1 cellular context compared by ENCODE assay signal in genomic region chr6:378090-378957, GRCh38.
A peak's percentile ranks its signal among the peaks of the same experiment; 100 is the strongest.
TF ChIP-seq lines count a peak whose summit lies in the region.

No MANE protein-coding gene starts in this region.

TF ChIP-seq in GM12878, 131 proteins besides CTCF, POLR2A, EP300 and RAD21 (continued from another document):
- TF ChIP-seq SMARCA5 (IDR thresholded peaks at IDR 0.05) (no peak), SUPT20H (IDR thresholded peaks at IDR 0.05; ENCODE audit: borderline replicate concordance, control insufficient read depth, low read depth, low read length) (no peak), ZNF274 (IDR thresholded peaks at IDR 0.05; ENCODE audit: insufficient read depth, insufficient read length) (no peak), IKZF2 (IDR thresholded peaks at IDR 0.05) (peak in 1 of 2 experiments; percentile 33; a peak in 1 of 4 replicates), CBX5 (IDR thresholded peaks at IDR 0.05; ENCODE audit: low read depth) (no peak), ATF7 (IDR thresholded peaks at IDR 0.05; ENCODE audit: low read depth) (no peak), IRF3 (IDR thresholded peaks at IDR 0.05) (no peak), GATAD2B (conservative IDR thresholded peaks at IDR 0.05; ENCODE audit: low read depth) (no peak)
- TF ChIP-seq, protein P1, sequence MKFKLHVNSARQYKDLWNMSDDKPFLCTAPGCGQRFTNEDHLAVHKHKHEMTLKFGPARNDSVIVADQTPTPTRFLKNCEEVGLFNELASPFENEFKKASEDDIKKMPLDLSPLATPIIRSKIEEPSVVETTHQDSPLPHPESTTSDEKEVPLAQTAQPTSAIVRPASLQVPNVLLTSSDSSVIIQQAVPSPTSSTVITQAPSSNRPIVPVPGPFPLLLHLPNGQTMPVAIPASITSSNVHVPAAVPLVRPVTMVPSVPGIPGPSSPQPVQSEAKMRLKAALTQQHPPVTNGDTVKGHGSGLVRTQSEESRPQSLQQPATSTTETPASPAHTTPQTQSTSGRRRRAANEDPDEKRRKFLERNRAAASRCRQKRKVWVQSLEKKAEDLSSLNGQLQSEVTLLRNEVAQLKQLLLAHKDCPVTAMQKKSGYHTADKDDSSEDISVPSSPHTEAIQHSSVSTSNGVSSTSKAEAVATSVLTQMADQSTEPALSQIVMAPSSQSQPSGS (IDR thresholded peaks at IDR 0.05; ENCODE audit: low read length), result no peak
- TF ChIP-seq, protein P2, sequence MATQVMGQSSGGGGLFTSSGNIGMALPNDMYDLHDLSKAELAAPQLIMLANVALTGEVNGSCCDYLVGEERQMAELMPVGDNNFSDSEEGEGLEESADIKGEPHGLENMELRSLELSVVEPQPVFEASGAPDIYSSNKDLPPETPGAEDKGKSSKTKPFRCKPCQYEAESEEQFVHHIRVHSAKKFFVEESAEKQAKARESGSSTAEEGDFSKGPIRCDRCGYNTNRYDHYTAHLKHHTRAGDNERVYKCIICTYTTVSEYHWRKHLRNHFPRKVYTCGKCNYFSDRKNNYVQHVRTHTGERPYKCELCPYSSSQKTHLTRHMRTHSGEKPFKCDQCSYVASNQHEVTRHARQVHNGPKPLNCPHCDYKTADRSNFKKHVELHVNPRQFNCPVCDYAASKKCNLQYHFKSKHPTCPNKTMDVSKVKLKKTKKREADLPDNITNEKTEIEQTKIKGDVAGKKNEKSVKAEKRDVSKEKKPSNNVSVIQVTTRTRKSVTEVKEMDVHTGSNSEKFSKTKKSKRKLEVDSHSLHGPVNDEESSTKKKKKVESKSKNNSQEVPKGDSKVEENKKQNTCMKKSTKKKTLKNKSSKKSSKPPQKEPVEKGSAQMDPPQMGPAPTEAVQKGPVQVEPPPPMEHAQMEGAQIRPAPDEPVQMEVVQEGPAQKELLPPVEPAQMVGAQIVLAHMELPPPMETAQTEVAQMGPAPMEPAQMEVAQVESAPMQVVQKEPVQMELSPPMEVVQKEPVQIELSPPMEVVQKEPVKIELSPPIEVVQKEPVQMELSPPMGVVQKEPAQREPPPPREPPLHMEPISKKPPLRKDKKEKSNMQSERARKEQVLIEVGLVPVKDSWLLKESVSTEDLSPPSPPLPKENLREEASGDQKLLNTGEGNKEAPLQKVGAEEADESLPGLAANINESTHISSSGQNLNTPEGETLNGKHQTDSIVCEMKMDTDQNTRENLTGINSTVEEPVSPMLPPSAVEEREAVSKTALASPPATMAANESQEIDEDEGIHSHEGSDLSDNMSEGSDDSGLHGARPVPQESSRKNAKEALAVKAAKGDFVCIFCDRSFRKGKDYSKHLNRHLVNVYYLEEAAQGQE (IDR thresholded peaks at IDR 0.05; ENCODE audit: low read depth, low read length), result no peak
TF ChIP-seq in GM12878: peak in this region for 12.
